ENCODE assay signal across 8 cellular contexts in the genomic region with DNA sequence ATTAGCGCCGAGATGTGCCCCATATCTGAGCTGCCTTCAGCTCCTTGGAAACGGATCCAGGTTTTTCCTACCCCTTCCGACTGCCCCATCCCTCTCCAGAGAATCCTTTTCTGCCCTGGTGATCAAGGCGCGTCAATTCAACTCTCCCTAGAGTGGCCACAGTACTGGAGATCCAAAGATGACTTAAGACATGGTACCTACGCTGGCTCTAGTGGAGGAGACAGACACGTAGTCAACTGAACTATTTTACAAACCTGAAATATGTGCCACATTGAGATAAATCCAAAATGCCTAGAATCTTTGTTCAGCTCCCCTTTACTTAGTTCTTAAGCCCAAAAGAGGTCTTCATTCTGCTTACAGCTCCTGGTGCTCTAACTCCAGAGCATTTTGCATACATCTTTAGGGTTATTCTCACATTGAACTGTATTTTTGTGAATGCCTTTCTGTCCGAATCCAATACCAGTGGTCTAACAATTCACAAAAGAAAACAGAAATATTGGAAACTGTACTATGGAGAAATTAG. TPM values are rescaled to one million over a fixed set of nuclear protein-coding genes. Genes with fewer than 3 reads are reported as not detected.
DNase-seq lines count a peak whose midpoint lies in the region; ATAC-seq, FAIRE-seq and TF ChIP-seq lines count a peak whose summit lies in the region.

No MANE protein-coding gene starts in this region.

- H3K36me3 ChIP-seq in brain microvascular endothelial cell (replicated peaks) (no peaks in the 10 kb centered on the region), urinary bladder (ENCODE audit: insufficient read depth) (no peaks in the 10 kb centered on the region)

- no peaks in the 10 kb centered on the region for H3K27me3 ChIP-seq in brain microvascular endothelial cell (replicated peaks)

- no peaks in the 10 kb centered on the region for H3K4me1 ChIP-seq in urinary bladder (ENCODE audit: insufficient read depth)

- TF ChIP-seq CTCF in brain microvascular endothelial cell (IDR thresholded peaks at IDR 0.05; ENCODE audit: low read depth, low read length, missing control alignments) (no peak), lower leg skin (IDR thresholded peaks at IDR 0.05) (no peak)

- WGBS in lower leg skin, 2 donors, result 9 to 11% methylated on average over 9 of the region's 9 CpGs
- 5% methylated on average over 9 of the region's 9 CpGs for WGBS in urinary bladder

- DNase-seq in activated CD4-positive, alpha-beta T cell treated with anti-CD3 and anti-CD28 coated beads, Interleukin-2, amount 10 ng/mL, durations not matched to agents 7 days and 5 days, result no peak
- no peak for DNase-seq in activated CD4-positive, alpha-beta T cell treated with anti-CD3 and anti-CD28 coated beads, Interleukin-2, amount 50 U/mL, for 1 hour
- no peak for DNase-seq in brain microvascular endothelial cell
- DNase-seq in lower leg skin (ENCODE audit: low spot score in 2 of 2), result no peak
- no peak for DNase-seq in GM12892 (ENCODE audit: insufficient read length)
- no peak for DNase-seq in GM03348 (ENCODE audit: low spot score)

- H3K27ac Mint-ChIP-seq in activated CD4-positive, alpha-beta T cell treated with anti-CD3 and anti-CD28 coated beads, Interleukin-2, amount 10 ng/mL, durations not matched to agents 7 days and 5 days, result peak overlapping the region; percentile 99

- peak overlapping the region; percentile 99 for H3K4me3 ChIP-seq in brain microvascular endothelial cell (ENCODE audit: low read depth, low read length)
- H3K4me3 ChIP-seq in lower leg skin (ENCODE audit: low read depth, poor library complexity, severe bottlenecking), result peak overlapping the region; percentile 86
- peak overlapping the region; percentile 59 for H3K4me3 ChIP-seq in urinary bladder (ENCODE audit: low read depth, low read length)

- TF ChIP-seq POLR2A in lower leg skin (IDR thresholded peaks at IDR 0.05) (no peak), GM12892 (IDR thresholded peaks at IDR 0.05; ENCODE audit: low read depth, low read length) (no peak)

- in situ Hi-C loops in brain microvascular endothelial cell (cut with HindIII; ENCODE audit: low pct_ligation_motif_present, low sequenced_read_pairs), result no loop called here

- peaks cover 22% of the 10 kb centered on the region for H3K36me3 Mint-ChIP-seq in activated CD4-positive, alpha-beta T cell treated with anti-CD3 and anti-CD28 coated beads, Interleukin-2, amount 10 ng/mL, durations not matched to agents 7 days and 5 days (ENCODE audit: low read depth)

- intact Hi-C loops in lower leg skin (cut with DNase I; ENCODE audit: low total_unique reads), result no loop called here

- POLR2A ChIA-PET in activated CD4-positive, alpha-beta T cell treated with anti-CD3 and anti-CD28 coated beads, Interleukin-2, amount 10 ng/mL, durations not matched to agents 7 days and 5 days (lab: Charles Lee), result interaction anchor here (0.7 kb wide), 1 partner anchor 10 kb away, joined by 4 read pairs; no protein-coding TSS in a partner anchor

- no peak for FAIRE-seq in GM12892 (lab: Jason Lieb, UNC)

- H3K27me3 Mint-ChIP-seq in activated CD4-positive, alpha-beta T cell treated with anti-CD3 and anti-CD28 coated beads, Interleukin-2, amount 10 ng/mL, durations not matched to agents 7 days and 5 days, result peaks cover 16% of the 10 kb centered on the region

- H3K27ac ChIP-seq in brain microvascular endothelial cell (peak overlapping the region; percentile 87), urinary bladder (ENCODE audit: low read depth) (peak overlapping the region; percentile 91)

- CTCF ChIA-PET in activated CD4-positive, alpha-beta T cell treated with anti-CD3 and anti-CD28 coated beads, Interleukin-2, amount 10 ng/mL, durations not matched to agents 7 days and 5 days (lab: Charles Lee), result interaction anchor here (0.8 to 2.1 kb wide), 6 partner anchors 10 to 155 kb away, joined by 3 to 8 read pairs (median 4); no protein-coding TSS in a partner anchor

- no peaks in the 10 kb centered on the region for H3K9me3 Mint-ChIP-seq in activated CD4-positive, alpha-beta T cell treated with anti-CD3 and anti-CD28 coated beads, Interleukin-2, amount 10 ng/mL, durations not matched to agents 7 days and 5 days

- H3K4me1 Mint-ChIP-seq in activated CD4-positive, alpha-beta T cell treated with anti-CD3 and anti-CD28 coated beads, Interleukin-2, amount 10 ng/mL, durations not matched to agents 7 days and 5 days, result peaks cover 31% of the 10 kb centered on the region

- peak; percentile 23 for ATAC-seq in HG03439 (IDR thresholded peaks at IDR 0.05; ENCODE audit: unreplicated experiment)

- peak overlapping the region; percentile 94 for H3K4me3 Mint-ChIP-seq in activated CD4-positive, alpha-beta T cell treated with anti-CD3 and anti-CD28 coated beads, Interleukin-2, amount 10 ng/mL, durations not matched to agents 7 days and 5 days

RNA-seq across cellular contexts. Expression of a gene that starts 0.4 kb away (rescaled TPM):
- 10 to 100 TPM; 44.3 to 48.1 TPM for total RNA-seq in activated CD4-positive, alpha-beta T cell treated with anti-CD3 and anti-CD28 coated beads, Interleukin-2, amount 10 ng/mL, durations not matched to agents 7 days and 5 days
- total RNA-seq in lower leg skin (10 to 100 TPM; 26.7 to 36.7 (median 31.0) TPM), urinary bladder (45.9 TPM)
- polyA plus RNA-seq in urinary bladder, result 25.7 TPM
- polyA plus RNA-seq in GM12892 (2012; ENCODE audit: missing spikeins), result 40.8 TPM
